Comparison of ENCODE assay signal across 10 cellular contexts in the genomic region with DNA sequence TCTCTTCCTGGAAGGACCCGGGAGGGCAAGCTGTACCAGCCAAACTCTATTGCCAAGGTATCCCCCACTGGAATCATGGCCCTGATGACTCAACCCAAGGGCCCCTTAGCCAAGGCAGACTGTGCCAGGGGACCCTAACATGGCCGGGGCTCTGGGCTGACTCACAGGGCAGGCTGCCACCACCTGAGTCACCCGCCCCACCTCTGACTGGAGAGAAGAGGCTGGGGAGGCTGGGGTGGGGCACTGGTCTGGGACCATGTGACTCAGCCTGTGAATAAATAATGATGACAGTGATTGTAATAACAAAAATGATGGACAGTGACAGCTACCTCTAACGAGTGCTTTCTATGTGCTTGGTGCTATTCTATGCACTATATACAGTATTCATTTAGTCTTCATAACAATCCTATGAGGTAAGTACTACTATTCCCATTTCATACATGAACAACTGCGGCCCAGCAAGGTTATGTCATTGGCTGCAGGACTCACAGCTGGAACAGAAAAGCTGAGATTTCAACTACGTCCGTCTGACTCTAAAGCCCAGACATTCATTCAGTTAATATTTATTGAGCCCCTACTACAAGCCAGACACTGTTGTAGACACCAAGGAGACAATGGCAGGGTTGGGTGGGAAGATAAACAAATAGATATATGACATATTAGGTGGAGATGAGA.
DNase-seq lines count a peak whose midpoint lies in the region; ATAC-seq and TF ChIP-seq lines count a peak whose summit lies in the region.
"Had no signal": no experiment of that assay in that cellular context is flagged by ENCODE, and none has a peak within 500 bp of the region (broad histone marks: within the 10 kb centered on the region; RNA-seq: fewer than 3 reads in every experiment).

No MANE protein-coding gene starts in this region.

- no peak for TF ChIP-seq POLR2A in prostate gland (IDR thresholded peaks at IDR 0.05)

- H3K9ac ChIP-seq in fibroblast of lung (ENCODE audit: insufficient read depth, low read length) = no peak overlapping the region

- DNase-seq in Daoy (ENCODE audit: low read depth) (peak; percentile 98), RKO (ENCODE audit: low spot score) (peak; percentile 64), fibroblast of lung (ENCODE audit: low read depth in 2 of 2) (peak; percentile 85 to 88), prostate gland (ENCODE audit: low spot score) (peak; percentile 56), GM20000 (ENCODE audit: low spot score) (no peak), NCI-H1694 treated with DMSO at 0.1 percent for 48 hours (lab: John Stamatoyannopoulos, UW) (no peak)

- no peak overlapping the region for H3K4me2 ChIP-seq in fibroblast of lung (ENCODE audit: extremely low read depth, insufficient read depth, low read length)
- H3K4me2 ChIP-seq: GM23338 had no signal

- 58% methylated on average over 7 of the region's 7 CpGs for WGBS in prostate gland

- no peak for ATAC-seq in GM21737 (IDR thresholded peaks at IDR 0.05; ENCODE audit: unreplicated experiment)
- ATAC-seq in HG02588 (IDR thresholded peaks at IDR 0.05; ENCODE audit: unreplicated experiment) = no peak
- ATAC-seq: GM23338 had no signal

- H3K4me3 ChIP-seq in fibroblast of lung (replicated peaks in 1 of 4; ENCODE audit: control extremely low read depth in 1 of 4, insufficient read depth in 1 of 4, low read depth in 3 of 4, low read length in 4 of 4) = no peak overlapping the region
- H3K4me3 ChIP-seq in prostate gland = no peak overlapping the region
- H3K4me3 ChIP-seq: GM23338, SK-N-MC had no signal

- H2AFZ ChIP-seq in fibroblast of lung (ENCODE audit: low read length) = no peak overlapping the region
- H2AFZ ChIP-seq: GM23338 had no signal

- no peaks in the 10 kb centered on the region for H4K20me1 ChIP-seq in fibroblast of lung (ENCODE audit: control insufficient read depth, extremely low read depth, insufficient read depth, low read length)

- H3K27me3 ChIP-seq in fibroblast of lung (ENCODE audit: control insufficient read depth, insufficient read depth, low read length) = no peaks in the 10 kb centered on the region
- no peaks in the 10 kb centered on the region for H3K27me3 ChIP-seq in prostate gland (replicated peaks; ENCODE audit: insufficient read depth)

- H3K4me1 ChIP-seq in fibroblast of lung (ENCODE audit: control insufficient read depth, extremely low read depth, insufficient read depth, low read length) = peaks cover 4% of the 10 kb centered on the region
- H3K4me1 ChIP-seq in prostate gland (replicated peaks) = no peaks in the 10 kb centered on the region

- intact Hi-C loops in prostate gland (cut with DNase I) = no loop called here

- TF ChIP-seq CTCF in fibroblast of lung (conservative IDR thresholded peaks at IDR 0.05 in 1 of 2, IDR thresholded peaks at IDR 0.05 in 1 of 2; ENCODE audit: low read depth in 1 of 2, low read length in 2 of 2) = no peak
- no peak for TF ChIP-seq CTCF in prostate gland (IDR thresholded peaks at IDR 0.05)
- no peak for TF ChIP-seq CTCF in GM20000 (IDR thresholded peaks at IDR 0.05; ENCODE audit: extremely low read depth, missing control alignments)

- H3K79me2 ChIP-seq in fibroblast of lung (ENCODE audit: control insufficient read depth, insufficient read depth, low read length) = no peaks in the 10 kb centered on the region

- H3K9me3 ChIP-seq in fibroblast of lung (ENCODE audit: control insufficient read depth, insufficient read depth, low read depth, low read length) (no peaks in the 10 kb centered on the region), prostate gland (no peaks in the 10 kb centered on the region)

- H3K27ac ChIP-seq in fibroblast of lung (ENCODE audit: insufficient read depth, low read length) = no peak overlapping the region
- H3K27ac ChIP-seq in prostate gland = no peak overlapping the region
- H3K27ac ChIP-seq: SK-N-MC had no signal

- H3K36me3 ChIP-seq in fibroblast of lung (ENCODE audit: control insufficient read depth, insufficient read depth, low read length) (no peaks in the 10 kb centered on the region), prostate gland (no peaks in the 10 kb centered on the region)

Comparison
In these comparisons a context has a peak if more than half of its experiments do, and no peak if none do; other contexts are left out.
1. DNase-seq: peak in Daoy (single experiment), RKO (single experiment), fibroblast of lung (2 of 2) and prostate gland (single experiment); none in GM20000 (single experiment) and NCI-H1694 treated with DMSO at 0.1 percent for 48 hours (single experiment).